8 cellular contexts compared by ENCODE assay signal in genomic region chr1:235105051-235106043, GRCh38. TPM values are rescaled to one million over a fixed set of nuclear protein-coding genes. Genes with fewer than 3 reads are reported as not detected.
DNase-seq lines count a peak whose midpoint lies in the region; ATAC-seq and TF ChIP-seq lines count a peak whose summit lies in the region.

No MANE protein-coding gene starts in this region.

- peak overlapping the region; percentile 8 for H3K27ac ChIP-seq in mesodermal cell (ENCODE audit: low read depth, low read length, severe bottlenecking)

- no peak overlapping the region for H3K4me3 ChIP-seq in mesodermal cell (ENCODE audit: extremely low read depth, insufficient read depth, low read length, poor library complexity, severe bottlenecking)

- TSS peak; percentile 8 for BruUV-seq in Calu3 (replicated peaks; lab: Mats Ljungman, UMichigan)

- POLR2A ChIA-PET in T-cell (lab: Charles Lee), result interaction anchor here (0.5 to 1.1 kb wide), 8 partner anchors 40 to 736 kb away, joined by 3 to 10 read pairs (median 4); partner anchors contain the start of gene RBM34 (in 1 of the 2)

- H3K9me3 ChIP-seq in mesodermal cell (ENCODE audit: control insufficient read depth, low read length), result no peaks in the 10 kb centered on the region

- H3K9me3 Mint-ChIP-seq in Calu3 (ENCODE audit: low read depth, unreplicated experiment) (no peaks in the 10 kb centered on the region), T-cell (no peaks in the 10 kb centered on the region)

- 81% methylated on average over 5 of the region's 12 CpGs for WGBS in mesodermal cell (ENCODE audit: insufficient coverage in 2 of 2), 2 experiments

- H3K27ac Mint-ChIP-seq in Calu3 (ENCODE audit: unreplicated experiment), result peak overlapping the region; percentile 11
- peak overlapping the region; percentile 47 to 76 for H3K27ac Mint-ChIP-seq in T-cell

- no peak overlapping the region for H3K4me3 Mint-ChIP-seq in Calu3 (ENCODE audit: low read depth, unreplicated experiment)
- H3K4me3 Mint-ChIP-seq in T-cell, result peak overlapping the region; percentile 71 to 82 (median 77)

- H3K36me3 Mint-ChIP-seq in Calu3 (ENCODE audit: insufficient read depth, unreplicated experiment), result peaks cover 41% of the 10 kb centered on the region
- H3K36me3 Mint-ChIP-seq in T-cell, result peaks cover 29% of the 10 kb centered on the region

- TF ChIP-seq CTCF in Calu3 (IDR thresholded peaks at IDR 0.05; ENCODE audit: unreplicated experiment), result no peak

- ATAC-seq in HG03066 (IDR thresholded peaks at IDR 0.05; ENCODE audit: low read depth, unreplicated experiment) (peak; percentile 85), T-cell (replicated peaks in 1 of 4) (peak in 2 of 4 experiments; percentile 19 to 23), left ventricle myocardium superior (no peak)

- intact Hi-C loops in Calu3 (cut with micrococcal nuclease; ENCODE audit: unreplicated experiment), result no loop called here
- intact Hi-C loops in left ventricle myocardium superior (cut with micrococcal nuclease), result no loop called here

- H3K36me3 ChIP-seq in mesodermal cell (ENCODE audit: control insufficient read depth, insufficient read depth, low read length), result peaks cover 44% of the 10 kb centered on the region

- CTCF ChIA-PET in Calu3 (lab: Charles Lee) (interaction anchor here (0.6 to 1.0 kb wide), 8 partner anchors 12 to 861 kb away, joined by 3 to 7 read pairs (median 4); no protein-coding TSS in a partner anchor), T-cell (lab: Charles Lee) (interaction anchor here (0.6 to 2.5 kb wide), 24 partner anchors 9 to 1532 kb away, joined by 3 to 13 read pairs (median 4); partner anchors contain the start of genes RBM34 (in 1 of the 2) and TBCE (in 1 of the 2))

- H3K4me1 ChIP-seq in mesodermal cell (ENCODE audit: control insufficient read depth, insufficient read depth, low read length, poor library complexity, severe bottlenecking), result no peaks in the 10 kb centered on the region

- H3K27me3 Mint-ChIP-seq in Calu3 (ENCODE audit: unreplicated experiment) (no peaks in the 10 kb centered on the region), T-cell (peaks cover 0 to 4% of the 10 kb centered on the region in 2 donors)

- H3K4me1 Mint-ChIP-seq in Calu3 (ENCODE audit: low read depth, unreplicated experiment), result peaks cover 16% of the 10 kb centered on the region
- peaks cover 33 to 40% (median 37%) of the 10 kb centered on the region in 3 donors for H3K4me1 Mint-ChIP-seq in T-cell

- DNase-seq in Calu3 (no peak), GM19238 (ENCODE audit: insufficient read length, low spot score) (peak; percentile 51), T-cell (peak in 1 of 34 experiments; percentile 14), kidney glomerular epithelial cell (lab: John Stamatoyannopoulos, UW) (no peak), left ventricle myocardium superior (no peak)
- DNase-seq in activated CD4-positive, CD25-positive, alpha-beta regulatory T cell treated with anti-CD3 and anti-CD28 coated beads, Interleukin-2, amount 50 U/mL, for 72 hours, result no peak

RNA-seq across cellular contexts. Expression of gene TOMM20, which starts 23.3 kb away (rescaled TPM):
- 120 and 151 TPM in 2 replicates for total RNA-seq in Calu3 (2022)
- total RNA-seq in T-cell, result 100 to 1,000 TPM in 4 of 5 donors, 10 to 100 TPM in 1; 81.7 to 115 (median 106) TPM
- 213 TPM for polyA plus RNA-seq in mesodermal cell (2013, experiment 1 of 2)
- polyA plus RNA-seq in mesodermal cell (2013, experiment 2 of 2), result 201 TPM
- 95.8 TPM for total RNA-seq in left ventricle myocardium superior

RNA-seq across cellular contexts. Expression of gene RBM34, which starts 55.7 kb away (rescaled TPM):
- total RNA-seq in Calu3 (2022) (79.8 and 89.1 TPM in 2 replicates), T-cell (100 to 1,000 TPM; 115 to 169 (median 129) TPM), left ventricle myocardium superior (58.7 TPM)
- polyA plus RNA-seq in mesodermal cell (2013, experiment 1 of 2), result 53.0 TPM
- polyA plus RNA-seq in mesodermal cell (2013, experiment 2 of 2), result 61.7 TPM
